In genomic region chr18:47736376-47737140, GRCh38 we compare ENCODE assay signal across 18 cellular contexts.
DNase-seq lines count a peak whose midpoint lies in the region; TF ChIP-seq lines count a peak whose summit lies in the region.
"Had no signal": no experiment of that assay in that cellular context is flagged by ENCODE, and none has a peak within 500 bp of the region (broad histone marks: within the 10 kb centered on the region; RNA-seq: fewer than 3 reads in every experiment).

No MANE protein-coding gene starts in this region.

- H3K9me3 Mint-ChIP-seq in endodermal cell: peaks cover 4% of the 10 kb centered on the region
- H3K9me3 Mint-ChIP-seq in CD4-positive, alpha-beta memory T cell: peaks cover 0 to 10% (median 4%) of the 10 kb centered on the region in 8 donors

- no peak for TF ChIP-seq POLR2A in spleen (IDR thresholded peaks at IDR 0.05)

- CTCF ChIA-PET in CD4-positive, alpha-beta memory T cell (lab: Charles Lee; ENCODE audit: partially characterized antibody): interaction anchor here (1.3 kb wide), 1 partner anchor 12 kb away, joined by 3 read pairs; no protein-coding TSS in a partner anchor

- H3K36me3 ChIP-seq in endodermal cell (ENCODE audit: control insufficient read depth, insufficient read depth, low read length) (no peaks in the 10 kb centered on the region), spleen (no peaks in the 10 kb centered on the region)
- no peaks in the 10 kb centered on the region for H3K36me3 ChIP-seq in CD4-positive, alpha-beta memory T cell (ENCODE audit: insufficient read depth, low read length)

- 87 to 93% methylated on average over 5 of the region's 5 CpGs for WGBS in endodermal cell (ENCODE audit: insufficient coverage in 1 of 2, insufficient read length in 1 of 2), 2 experiments
- 66 to 84% (median 70%) methylated on average over 5 of the region's 5 CpGs for WGBS in spleen, 5 donors

- H3K4me3 ChIP-seq in endodermal cell (ENCODE audit: low read length) (no peak overlapping the region), spleen (no peak overlapping the region)
- no peak overlapping the region for H3K4me3 ChIP-seq in CD4-positive, alpha-beta memory T cell (ENCODE audit: low read length in 2 of 2)
- H3K4me3 ChIP-seq: K562 had no signal

- H3K27me3 Mint-ChIP-seq in endodermal cell (ENCODE audit: insufficient read depth): peaks cover 8% of the 10 kb centered on the region
- peaks cover 29 to 32% of the 10 kb centered on the region in 2 donors for H3K27me3 Mint-ChIP-seq in CD4-positive, alpha-beta memory T cell

- no peaks in the 10 kb centered on the region for H3K9me3 ChIP-seq in endodermal cell (ENCODE audit: control insufficient read depth, low read length)
- peaks cover 0 to 9% (median 2%) of the 10 kb centered on the region in 8 donors for H3K9me3 ChIP-seq in spleen
- H3K9me3 ChIP-seq in CD4-positive, alpha-beta memory T cell (ENCODE audit: control insufficient read depth in 1 of 2, low read length in 2 of 2): no peaks in the 10 kb centered on the region

- H3K27me3 ChIP-seq in endodermal cell (ENCODE audit: control insufficient read depth, insufficient read depth, low read length, poor library complexity, severe bottlenecking) (no peaks in the 10 kb centered on the region), spleen (replicated peaks in 1 of 7) (peaks cover 0 to 55% (median 6%) of the 10 kb centered on the region in 7 donors)
- no peaks in the 10 kb centered on the region for H3K27me3 ChIP-seq in CD4-positive, alpha-beta memory T cell (ENCODE audit: insufficient read depth, low read length)

- POLR2A ChIA-PET in CD4-positive, alpha-beta memory T cell (lab: Charles Lee; ENCODE audit: partially characterized antibody): no interaction called here

- no peak overlapping the region for H3K27ac Mint-ChIP-seq in endodermal cell
- no peak overlapping the region for H3K27ac Mint-ChIP-seq in CD4-positive, alpha-beta memory T cell

- H3K27ac ChIP-seq in endodermal cell (ENCODE audit: low read depth, low read length): no peak overlapping the region
- H3K27ac ChIP-seq in spleen: no peak overlapping the region
- H3K27ac ChIP-seq in CD4-positive, alpha-beta memory T cell (ENCODE audit: low read depth, low read length): no peak overlapping the region
- H3K27ac ChIP-seq in substantia nigra (ENCODE audit: low read depth, low read length, poor library complexity, severe bottlenecking): no peak overlapping the region

- H3K4me1 Mint-ChIP-seq in endodermal cell: peaks cover 6% of the 10 kb centered on the region
- H3K4me1 Mint-ChIP-seq in CD4-positive, alpha-beta memory T cell: no peaks in the 10 kb centered on the region

- H3K36me3 Mint-ChIP-seq in endodermal cell (ENCODE audit: low read depth): no peaks in the 10 kb centered on the region
- H3K36me3 Mint-ChIP-seq in CD4-positive, alpha-beta memory T cell: no peaks in the 10 kb centered on the region

- no peak overlapping the region for H3K9ac ChIP-seq in endodermal cell (ENCODE audit: extremely low read depth, low read length, poor library complexity, severe bottlenecking)

- no peak overlapping the region for H3K4me3 Mint-ChIP-seq in endodermal cell
- H3K4me3 Mint-ChIP-seq in CD4-positive, alpha-beta memory T cell: no peak overlapping the region

- intact Hi-C loops in spleen (cut with DNase I; ENCODE audit: low total_unique reads): no loop called here
- intact Hi-C loops in CD4-positive, alpha-beta memory T cell (cut with micrococcal nuclease): no loop called here

- TF ChIP-seq CTCF in endodermal cell (conservative IDR thresholded peaks at IDR 0.05): no peak
- TF ChIP-seq CTCF in spleen (IDR thresholded peaks at IDR 0.05 in 8 of 11, conservative IDR thresholded peaks at IDR 0.05 in 3 of 11): no peak

- peak; percentile 28 for DNase-seq in activated effector memory CD4-positive, alpha-beta T cell treated with anti-CD3 and anti-CD28 coated beads, Interleukin-2, amount 50 U/mL, for 16 hours
- DNase-seq in activated effector memory CD4-positive, alpha-beta T cell treated with Interleukin-2 at 50 U/mL for 16 hours: no peak
- peak; percentile 26 for DNase-seq in endodermal cell
- DNase-seq in spleen: peak; percentile 16
- DNase-seq in CD4-positive, alpha-beta memory T cell: no peak
- DNase-seq in substantia nigra (lab: John Stamatoyannopoulos, UW): no peak
- no peak for DNase-seq in superior temporal gyrus (ENCODE audit: extremely low spot score)
- DNase-seq: H7; MV-4-11; NCI-H1105 treated with DMSO at 0.1 percent for 48 hours; NCI-H146; NCI-H2029; NCI-H446; NCI-H524 treated with DMSO at 0.1 percent for 48 hours; NCI-H774; NK-92 treated with Interleukin-12 subunit alpha and Interleukin-12 subunit beta, amount 100 ng/mL, for 24 hours; PC-3 had no signal

- H3K4me1 ChIP-seq in endodermal cell (ENCODE audit: control insufficient read depth, insufficient read depth, low read length): no peaks in the 10 kb centered on the region
- no peaks in the 10 kb centered on the region for H3K4me1 ChIP-seq in spleen
- H3K4me1 ChIP-seq in CD4-positive, alpha-beta memory T cell (ENCODE audit: insufficient read depth, low read length): no peaks in the 10 kb centered on the region

Comparison
In these comparisons a context has a peak if more than half of its experiments do, and no peak if none do; other contexts are left out.
1. DNase-seq: peak in activated effector memory CD4-positive, alpha-beta T cell treated with anti-CD3 and anti-CD28 coated beads, Interleukin-2, amount 50 U/mL, for 16 hours (single experiment), endodermal cell (single experiment) and spleen (single experiment); none in activated effector memory CD4-positive, alpha-beta T cell treated with Interleukin-2 at 50 U/mL for 16 hours (single experiment), CD4-positive, alpha-beta memory T cell (0 of 5), substantia nigra (0 of 49) and superior temporal gyrus (single experiment).